Comparison of ENCODE assay signal across 1 cellular context in genomic region chr12:122894173-122895121, GRCh38.
TF ChIP-seq lines count a peak whose summit lies in the region.

No MANE protein-coding gene starts in this region.

TF ChIP-seq in K562, 482 proteins besides CTCF, POLR2A, EP300 and RAD21 (continues in another document):
- peak; percentile 46 for TF ChIP-seq KDM5B (IDR thresholded peaks at IDR 0.05; ENCODE audit: insufficient replicate concordance, low read depth, low read length)
- peak; percentile 11 for TF ChIP-seq CTCFL (IDR thresholded peaks at IDR 0.05; ENCODE audit: borderline replicate concordance, insufficient read depth, low read depth, low read length, poor library complexity, severe bottlenecking)
- TF ChIP-seq CC2D1A (IDR thresholded peaks at IDR 0.05) = no peak
- 0 out of 2 replicates have a peak, but pooled peaks have one; percentile 32 for TF ChIP-seq XRCC5 (IDR thresholded peaks at IDR 0.05; ENCODE audit: low read depth, low read length)
- TF ChIP-seq MITF (IDR thresholded peaks at IDR 0.05) = no peak
- TF ChIP-seq NR3C1 (CRISPR knock-in tag; IDR thresholded peaks at IDR 0.05) = no peak
- peak; percentile 91 for TF ChIP-seq MGA (IDR thresholded peaks at IDR 0.05)
- no peak for TF ChIP-seq ZBTB34 (CRISPR knock-in tag; IDR thresholded peaks at IDR 0.05)
- peak; percentile 19; the same call in 1 of the 2 replicates for TF ChIP-seq NFIC (IDR thresholded peaks at IDR 0.05)
- peak; percentile 32 for TF ChIP-seq TAF1 (IDR thresholded peaks at IDR 0.05; ENCODE audit: control insufficient read depth, extremely low read depth, insufficient read depth, low read length, severe bottlenecking)
- TF ChIP-seq ARNT (IDR thresholded peaks at IDR 0.05) = no peak
- TF ChIP-seq ZNF23 (CRISPR knock-in tag; IDR thresholded peaks at IDR 0.05) = no peak
- TF ChIP-seq SUPT5H (IDR thresholded peaks at IDR 0.05) = no peak
- no peak for TF ChIP-seq FOXO4 (CRISPR knock-in tag; IDR thresholded peaks at IDR 0.05)
- TF ChIP-seq BRD9 (IDR thresholded peaks at IDR 0.05; ENCODE audit: low read depth, partially characterized antibody) = no peak
- TF ChIP-seq POLR2AphosphoS5 (IDR thresholded peaks at IDR 0.05; ENCODE audit: control insufficient read depth, insufficient read depth, low read depth, low read length) = peak; percentile 70; the same call in 1 of the 2 replicates
- TF ChIP-seq PHB2 (IDR thresholded peaks at IDR 0.05; ENCODE audit: low read depth) = no peak
- peak; percentile 68 for TF ChIP-seq DPF2 (IDR thresholded peaks at IDR 0.05)
- TF ChIP-seq PREB (CRISPR knock-in tag; IDR thresholded peaks at IDR 0.05) = no peak
- no peak for TF ChIP-seq ZNF384 (IDR thresholded peaks at IDR 0.05; ENCODE audit: low read depth, low read length)
- peak; percentile 46 for TF ChIP-seq TAL1 (IDR thresholded peaks at IDR 0.05)
- no peak for TF ChIP-seq SRSF1 (IDR thresholded peaks at IDR 0.05; ENCODE audit: low read depth, low read length)
- no peak for TF ChIP-seq CSDE1 (IDR thresholded peaks at IDR 0.05)
- no peak for TF ChIP-seq NCOA6 (IDR thresholded peaks at IDR 0.05)
- peak; percentile 64; the same call in 1 of the 2 replicates for TF ChIP-seq SMARCE1 (IDR thresholded peaks at IDR 0.05)
- TF ChIP-seq PRPF4 (IDR thresholded peaks at IDR 0.05; ENCODE audit: insufficient read depth, low read depth, low read length, poor library complexity, severe bottlenecking) = no peak
- no peak for TF ChIP-seq NBN (IDR thresholded peaks at IDR 0.05; ENCODE audit: low read depth)
- TF ChIP-seq ESRRB (CRISPR knock-in tag; IDR thresholded peaks at IDR 0.05; ENCODE audit: borderline replicate concordance) = no peak
- no peak for TF ChIP-seq ZNF282 (CRISPR knock-in tag; IDR thresholded peaks at IDR 0.05)
- no peak for TF ChIP-seq PPARD (CRISPR knock-in tag; IDR thresholded peaks at IDR 0.05)
- TF ChIP-seq CGGBP1 (CRISPR knock-in tag; IDR thresholded peaks at IDR 0.05) = no peak
- TF ChIP-seq ZNF780A (CRISPR knock-in tag; IDR thresholded peaks at IDR 0.05) = no peak
- TF ChIP-seq MYBL2 (IDR thresholded peaks at IDR 0.05; ENCODE audit: low read depth) = no peak
- TF ChIP-seq MYBL2 (CRISPR knock-in tag; IDR thresholded peaks at IDR 0.05; ENCODE audit: borderline replicate concordance) = no peak
- TF ChIP-seq ZNF124 (CRISPR knock-in tag; IDR thresholded peaks at IDR 0.05) = no peak
- no peak for TF ChIP-seq UBTF (IDR thresholded peaks at IDR 0.05; ENCODE audit: borderline replicate concordance in 1 of 2, low read depth in 2 of 2, low read length in 2 of 2)
- no peak for TF ChIP-seq FOXA3 (CRISPR knock-in tag; conservative IDR thresholded peaks at IDR 0.05 in 1 of 2, IDR thresholded peaks at IDR 0.05 in 1 of 2)
- peak; percentile 27 for TF ChIP-seq CHD1 (IDR thresholded peaks at IDR 0.05; ENCODE audit: low read length)
- no peak for TF ChIP-seq MIER1 (IDR thresholded peaks at IDR 0.05; ENCODE audit: low read depth)
- 0 out of 4 replicates have a peak, but pooled peaks of 1 of the 2 experiments have one; percentile 14 for TF ChIP-seq RCOR1 (IDR thresholded peaks at IDR 0.05; ENCODE audit: borderline replicate concordance in 1 of 2, low read depth in 2 of 2, low read length in 2 of 2)
- no peak for TF ChIP-seq SREBF1 (IDR thresholded peaks at IDR 0.05; ENCODE audit: borderline replicate concordance, low read depth, low read length)
- peak; percentile 47; the same call in 1 of the 2 replicates for TF ChIP-seq GATAD2A (IDR thresholded peaks at IDR 0.05)
- no peak for TF ChIP-seq OTX1 (CRISPR knock-in tag; IDR thresholded peaks at IDR 0.05)
- TF ChIP-seq L3MBTL2 (IDR thresholded peaks at IDR 0.05) = peak; percentile 96
- TF ChIP-seq ZNF699 (CRISPR knock-in tag; IDR thresholded peaks at IDR 0.05; ENCODE audit: insufficient replicate concordance) = no peak
